Comparison of ENCODE assay signal across 17 cellular contexts in genomic region chrX:39484669-39485068, GRCh38.
DNase-seq lines count a peak whose midpoint lies in the region; ATAC-seq, FAIRE-seq and TF ChIP-seq lines count a peak whose summit lies in the region.
"Had no signal": no experiment of that assay in that cellular context is flagged by ENCODE, and none has a peak within 500 bp of the region (broad histone marks: within the 10 kb centered on the region; RNA-seq: fewer than 3 reads in every experiment).

No MANE protein-coding gene starts in this region.

- H2AFZ ChIP-seq in H1 (ENCODE audit: low read length), result no peak overlapping the region

- POLR2A ChIA-PET in H1 (lab: Charles Lee; ENCODE audit: partially characterized antibody), result no interaction called here
- POLR2A ChIA-PET in activated CD4-positive, alpha-beta memory T cell treated with anti-CD3 and anti-CD28 coated beads for 36 hours (lab: Charles Lee), result no interaction called here

- H2AK5ac ChIP-seq in H1 (ENCODE audit: low read depth, low read length), result no peak overlapping the region

- 61% methylated on average over 2 of the region's 2 CpGs; no CpG with 5 or more reads in 1 of the 2 experiments for WGBS in H1 (ENCODE audit: extremely low coverage in 1 of 2, insufficient coverage in 1 of 2, insufficient read length in 1 of 2, insufficient replicate concordance in 2 of 2, low coverage in 1 of 2, low lambda C conversion rate in 2 of 2, missing lambda C conversion rate in 1 of 2), 2 experiments

- no peak overlapping the region for H3K56ac ChIP-seq in H1 (replicated peaks; ENCODE audit: insufficient read length, low read depth, low read length)

- no peak overlapping the region for H2BK5ac ChIP-seq in H1 (ENCODE audit: low read depth, low read length)

- CTCF ChIA-PET in H1 (lab: Charles Lee; ENCODE audit: partially characterized antibody), result no interaction called here
- CTCF ChIA-PET in activated CD4-positive, alpha-beta memory T cell treated with anti-CD3 and anti-CD28 coated beads for 36 hours (lab: Charles Lee), result no interaction called here

- H4K8ac ChIP-seq in H1 (ENCODE audit: extremely low read depth, insufficient read depth, low read length), result no peak overlapping the region

- no peak overlapping the region for H2BK12ac ChIP-seq in H1 (ENCODE audit: low read depth, low read length)

- no peak overlapping the region for H2BK15ac ChIP-seq in H1 (ENCODE audit: low read length)

- H3K27me3 ChIP-seq in H1 (replicated peaks in 1 of 4; ENCODE audit: control insufficient read depth in 3 of 4, extremely low read depth in 1 of 4, insufficient read depth in 3 of 4, low read length in 3 of 4), result no peaks in the 10 kb centered on the region

- no peaks in the 10 kb centered on the region for H3K79me1 ChIP-seq in H1 (ENCODE audit: low read depth, low read length)

- no peak for TF ChIP-seq POLR2A in H1 (IDR thresholded peaks at IDR 0.05; ENCODE audit: control extremely low read depth in 1 of 2, low read depth in 2 of 2, low read length in 2 of 2)

- no peak for TF ChIP-seq RAD21 in H1 (IDR thresholded peaks at IDR 0.05 in 1 of 2, conservative IDR thresholded peaks at IDR 0.05 in 1 of 2; ENCODE audit: low read depth in 2 of 2, low read length in 2 of 2)

- H4K91ac ChIP-seq in H1 (replicated peaks; ENCODE audit: insufficient read length, low read length), result no peak overlapping the region

- peak; percentile 45 for FAIRE-seq in H1 (lab: Jason Lieb, UNC)
- FAIRE-seq: A204.1, D721Med, HepG2 had no signal

- TF ChIP-seq EP300 in H1 (IDR thresholded peaks at IDR 0.05; ENCODE audit: borderline replicate concordance in 1 of 2, low read depth in 2 of 2, low read length in 2 of 2), result no peak

- H4K5ac ChIP-seq in H1 (ENCODE audit: insufficient read length, low read depth, low read length), result no peak overlapping the region

- H3K4me1 ChIP-seq in H1 (replicated peaks in 1 of 4; ENCODE audit: control insufficient read depth in 3 of 4, insufficient read depth in 4 of 4, low read length in 3 of 4), result peaks cover 0 to 3% (median 0%) of the 10 kb centered on the region in 4 experiments; a peak in 1 of 7 replicates

- H2BK20ac ChIP-seq in H1 (ENCODE audit: low read length), result no peak overlapping the region

- H3K4me3 ChIP-seq in H1 (ENCODE audit: extremely low read depth in 1 of 4, insufficient read depth in 2 of 4, low read depth in 3 of 4, low read length in 4 of 4), result no peak overlapping the region

- no peaks in the 10 kb centered on the region for H4K20me1 ChIP-seq in H1 (replicated peaks in 1 of 2; ENCODE audit: control insufficient read depth in 1 of 2, insufficient read depth in 2 of 2, low read length in 2 of 2)

- no peaks in the 10 kb centered on the region for H3K36me3 ChIP-seq in H1 (ENCODE audit: control insufficient read depth in 2 of 4, insufficient read depth in 4 of 4, low read length in 3 of 4)

- no peak overlapping the region for H3K4ac ChIP-seq in H1 (replicated peaks; ENCODE audit: insufficient read length, low read depth, low read length)

- no peaks in the 10 kb centered on the region for H3K36me3 Mint-ChIP-seq in activated T-helper 2 cell treated with anti-CD3 and anti-CD28 coated beads, Interferon-gamma antibody, Interleukin-2, Interleukin-4, amounts not matched to agents 10 μg/mL and 5 μg/mL and 100 μg/mL, durations not matched to agents 14 hours and 24 hours and 36 hours (ENCODE audit: low read depth)
- no peaks in the 10 kb centered on the region for H3K36me3 Mint-ChIP-seq in activated CD4-positive, alpha-beta memory T cell treated with anti-CD3 and anti-CD28 coated beads for 36 hours
- H3K36me3 Mint-ChIP-seq: CD4-positive, CD25-positive, alpha-beta regulatory T cell had no signal

- no peak overlapping the region for H3K18ac ChIP-seq in H1 (ENCODE audit: extremely low read depth, low read length)

- H3K9me3 Mint-ChIP-seq in activated T-helper 2 cell treated with anti-CD3 and anti-CD28 coated beads, Interferon-gamma antibody, Interleukin-2, Interleukin-4, amounts not matched to agents 10 μg/mL and 5 μg/mL and 100 μg/mL, durations not matched to agents 14 hours and 24 hours and 36 hours, result no peaks in the 10 kb centered on the region
- H3K9me3 Mint-ChIP-seq in activated CD4-positive, alpha-beta memory T cell treated with anti-CD3 and anti-CD28 coated beads for 36 hours, result no peaks in the 10 kb centered on the region
- H3K9me3 Mint-ChIP-seq: CD4-positive, CD25-positive, alpha-beta regulatory T cell; HFFc6 had no signal

- H3K4me1 Mint-ChIP-seq in activated T-helper 2 cell treated with anti-CD3 and anti-CD28 coated beads, Interferon-gamma antibody, Interleukin-2, Interleukin-4, amounts not matched to agents 10 μg/mL and 5 μg/mL and 100 μg/mL, durations not matched to agents 14 hours and 24 hours and 36 hours (ENCODE audit: low read depth), result peaks cover 16% of the 10 kb centered on the region
- H3K4me1 Mint-ChIP-seq in activated CD4-positive, alpha-beta memory T cell treated with anti-CD3 and anti-CD28 coated beads for 36 hours (ENCODE audit: low read depth), result peaks cover 15% of the 10 kb centered on the region

- no peak overlapping the region for H3K27ac Mint-ChIP-seq in activated T-helper 2 cell treated with anti-CD3 and anti-CD28 coated beads, Interferon-gamma antibody, Interleukin-2, Interleukin-4, amounts not matched to agents 10 μg/mL and 5 μg/mL and 100 μg/mL, durations not matched to agents 14 hours and 24 hours and 36 hours
- no peak overlapping the region for H3K27ac Mint-ChIP-seq in activated CD4-positive, alpha-beta memory T cell treated with anti-CD3 and anti-CD28 coated beads for 36 hours
- H3K27ac Mint-ChIP-seq: CD4-positive, CD25-positive, alpha-beta regulatory T cell; HFFc6 had no signal

- H3K79me2 ChIP-seq in H1 (ENCODE audit: control insufficient read depth in 1 of 2, insufficient read depth in 2 of 2, low read length in 2 of 2), result no peaks in the 10 kb centered on the region

- ATAC-seq in HG03354 (IDR thresholded peaks at IDR 0.05; ENCODE audit: poor library complexity, severe bottlenecking, unreplicated experiment), result no peak
- ATAC-seq: HepG2 had no signal

- no peaks in the 10 kb centered on the region for H3K23me2 ChIP-seq in H1 (ENCODE audit: low read depth, low read length)

- no peak overlapping the region for H3K9ac ChIP-seq in H1 (replicated peaks in 1 of 4; ENCODE audit: extremely low read depth in 1 of 4, low read depth in 3 of 4, low read length in 3 of 4)

- intact Hi-C loops in activated T-helper 2 cell treated with anti-CD3 and anti-CD28 coated beads, Interferon-gamma antibody, Interleukin-2, Interleukin-4, amounts not matched to agents 10 μg/mL and 5 μg/mL and 100 μg/mL, durations not matched to agents 14 hours and 24 hours and 36 hours (cut with micrococcal nuclease), result no loop called here
- intact Hi-C loops in activated CD4-positive, alpha-beta memory T cell treated with anti-CD3 and anti-CD28 coated beads for 36 hours (cut with micrococcal nuclease), result loop anchor here (5.0 kb wide), 2 partner anchors 128 to 203 kb away; no protein-coding TSS in a partner anchor

- DNase-seq in NCI-H146 (lab: John Stamatoyannopoulos, UW) (peak; percentile 50), NCI-H146 treated with DMSO at 0.1 percent for 48 hours (lab: John Stamatoyannopoulos, UW; ENCODE audit: unreplicated experiment) (no peak), RPMI7951 (ENCODE audit: low read depth) (peak; percentile 37), H1 (ENCODE audit: low read depth in 1 of 2, low spot score in 2 of 2) (no peak)
- no peak for DNase-seq in activated T-helper 2 cell treated with anti-CD3 and anti-CD28 coated beads, Interferon-gamma antibody, Interleukin-2, Interleukin-4, amounts not matched to agents 10 μg/mL and 5 μg/mL and 100 μg/mL, durations not matched to agents 14 hours and 24 hours and 36 hours (ENCODE audit: low spot score)
- no peak for DNase-seq in activated CD4-positive, alpha-beta memory T cell treated with anti-CD3 and anti-CD28 coated beads for 36 hours
- no peak for DNase-seq in stimulated activated CD4-positive, alpha-beta T cell treated with anti-CD3 and anti-CD28 coated beads, Interleukin-15, amount 100 ng/mL, for 24 hours
- DNase-seq: CD4-positive, CD25-positive, alpha-beta regulatory T cell; HFFc6; NCI-H510A treated with DMSO at 0.1 percent for 48 hours; NK-92 treated with Interleukin-12 subunit alpha and Interleukin-12 subunit beta, amount 100 ng/mL, for 24 hours; OCI-M1; T-helper 1 cell had no signal

- no peak overlapping the region for H2BK120ac ChIP-seq in H1 (replicated peaks; ENCODE audit: low read depth, low read length)

- H3K9me3 ChIP-seq in H1 (ENCODE audit: insufficient read depth in 2 of 2, low read depth in 1 of 2, low read length in 1 of 2), result no peaks in the 10 kb centered on the region

- no peaks in the 10 kb centered on the region for H3K27me3 Mint-ChIP-seq in activated T-helper 2 cell treated with anti-CD3 and anti-CD28 coated beads, Interferon-gamma antibody, Interleukin-2, Interleukin-4, amounts not matched to agents 10 μg/mL and 5 μg/mL and 100 μg/mL, durations not matched to agents 14 hours and 24 hours and 36 hours (ENCODE audit: low read depth)
- no peaks in the 10 kb centered on the region for H3K27me3 Mint-ChIP-seq in activated CD4-positive, alpha-beta memory T cell treated with anti-CD3 and anti-CD28 coated beads for 36 hours

- no peak overlapping the region for H3K4me2 ChIP-seq in H1 (ENCODE audit: insufficient read depth in 1 of 2, low read depth in 2 of 2, low read length in 2 of 2)

- no peak overlapping the region for H3K23ac ChIP-seq in H1 (ENCODE audit: insufficient read length)

- no peak overlapping the region for H3K27ac ChIP-seq in H1 (ENCODE audit: low read depth, low read length)

- H3K14ac ChIP-seq in H1 (ENCODE audit: insufficient read length), result no peak overlapping the region

- H3K4me3 Mint-ChIP-seq in activated T-helper 2 cell treated with anti-CD3 and anti-CD28 coated beads, Interferon-gamma antibody, Interleukin-2, Interleukin-4, amounts not matched to agents 10 μg/mL and 5 μg/mL and 100 μg/mL, durations not matched to agents 14 hours and 24 hours and 36 hours (ENCODE audit: low read depth), result no peak overlapping the region
- H3K4me3 Mint-ChIP-seq in activated CD4-positive, alpha-beta memory T cell treated with anti-CD3 and anti-CD28 coated beads for 36 hours, result no peak overlapping the region
- H3K4me3 Mint-ChIP-seq: CD4-positive, CD25-positive, alpha-beta regulatory T cell; HFFc6 had no signal

- TF ChIP-seq CTCF in H1 (IDR thresholded peaks at IDR 0.05; ENCODE audit: control extremely low read depth in 1 of 3, insufficient read depth in 1 of 3, low read depth in 1 of 3, low read length in 3 of 3), result no peak

TF ChIP-seq in H1, 55 proteins besides CTCF, POLR2A, EP300 and RAD21 (continues in another document):
- TF ChIP-seq GTF2F1 (IDR thresholded peaks at IDR 0.05; ENCODE audit: borderline replicate concordance, low read depth, low read length) (no peak), KDM4A (IDR thresholded peaks at IDR 0.05; ENCODE audit: low read depth, low read length, severe bottlenecking) (no peak), USF2 (IDR thresholded peaks at IDR 0.05; ENCODE audit: low read length) (no peak)

Comparison
In these comparisons a context has a peak if more than half of its experiments do, and no peak if none do; other contexts are left out.
1. DNase-seq: peak in NCI-H146 (single experiment) and RPMI7951 (single experiment); none in NCI-H146 treated with DMSO at 0.1 percent for 48 hours (single experiment), H1 (0 of 2), activated T-helper 2 cell treated with anti-CD3 and anti-CD28 coated beads, Interferon-gamma antibody, Interleukin-2, Interleukin-4, amounts not matched to agents 10 μg/mL and 5 μg/mL and 100 μg/mL, durations not matched to agents 14 hours and 24 hours and 36 hours (single experiment), activated CD4-positive, alpha-beta memory T cell treated with anti-CD3 and anti-CD28 coated beads for 36 hours (single experiment) and stimulated activated CD4-positive, alpha-beta T cell treated with anti-CD3 and anti-CD28 coated beads, Interleukin-15, amount 100 ng/mL, for 24 hours (single experiment).